ENCODE assay signal across 26 cellular contexts in the genomic region with DNA sequence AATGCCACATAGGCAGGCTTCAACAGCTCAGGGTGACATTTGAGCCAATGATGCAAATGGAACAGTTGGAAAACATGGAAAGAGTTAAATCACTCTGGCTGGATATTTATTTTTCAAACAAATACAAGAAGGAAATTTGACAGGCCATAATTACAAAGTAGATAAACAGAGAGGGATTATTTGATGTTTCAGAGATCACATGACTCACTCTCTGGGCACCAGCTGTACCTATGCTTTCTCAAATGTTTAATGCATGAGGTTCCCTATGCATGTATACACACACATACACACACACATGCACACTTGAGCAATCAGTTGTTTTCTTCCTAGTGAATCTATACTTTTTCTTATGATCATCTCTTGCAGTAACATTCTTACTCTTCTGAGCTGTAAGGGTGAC.
DNase-seq lines count a peak whose midpoint lies in the region; ATAC-seq, FAIRE-seq and TF ChIP-seq lines count a peak whose summit lies in the region.
"Had no signal": no experiment of that assay in that cellular context is flagged by ENCODE, and none has a peak within 500 bp of the region (broad histone marks: within the 10 kb centered on the region; RNA-seq: fewer than 3 reads in every experiment).

No MANE protein-coding gene starts in this region.

- H3K79me2 ChIP-seq in H9 (ENCODE audit: insufficient read depth, low read length), result no peaks in the 10 kb centered on the region

- no peak overlapping the region for H4K5ac ChIP-seq in H9 (ENCODE audit: insufficient read length, low read depth, low read length)

- H3K23ac ChIP-seq in H9 (ENCODE audit: insufficient read length, low read depth, low read length), result no peak overlapping the region

- no peak overlapping the region for H3K4me2 ChIP-seq in H9 (ENCODE audit: insufficient read depth, insufficient read length, low read length)

- no peak overlapping the region for H2BK20ac ChIP-seq in H9 (ENCODE audit: low read depth, low read length, poor library complexity, severe bottlenecking)

- TF ChIP-seq CTCF in brain (conservative IDR thresholded peaks at IDR 0.05), result no peak
- TF ChIP-seq CTCF in H9 (conservative IDR thresholded peaks at IDR 0.05), result no peak

- H3K27ac ChIP-seq in H9 (ENCODE audit: insufficient read length, low read depth, low read length), result no peak overlapping the region
- H3K27ac ChIP-seq in small intestine (ENCODE audit: low read depth in 1 of 2, low read length in 1 of 2), result no peak overlapping the region
- H3K27ac ChIP-seq: transverse colon had no signal

- H3K9me3 Mint-ChIP-seq in brain (no peaks in the 10 kb centered on the region), H9 (no peaks in the 10 kb centered on the region)
- H3K9me3 Mint-ChIP-seq: activated B cell treated with CpG ODN at 0.5 μM for 24 hours; activated naive CD4-positive, alpha-beta T cell treated with anti-CD3 and anti-CD28 coated beads, Interleukin-2, amount 10 ng/mL, durations not matched to agents 7 days and 5 days; stimulated activated naive CD8-positive, alpha-beta T cell treated with anti-CD3 and anti-CD28 coated beads, Interleukin-15, Interleukin-2, amounts not matched to agents 100 ng/mL and 50 ng/mL, for 24 hours had no signal

- no peak overlapping the region for H3K4ac ChIP-seq in H9 (ENCODE audit: low read depth, low read length)

- DNase-seq in NCI-H1092 (lab: John Stamatoyannopoulos, UW) (peak; percentile 9), NCI-H2029 treated with DMSO at 0.1 percent for 48 hours (lab: John Stamatoyannopoulos, UW) (peak; percentile 53), NCI-H345 treated with DMSO at 0.1 percent for 48 hours (lab: John Stamatoyannopoulos, UW; ENCODE audit: unreplicated experiment) (peak; percentile 94), T-helper 17 cell (no peak), H9 (no peak), small intestine (no peak)
- DNase-seq: activated B cell treated with CpG ODN at 0.5 μM for 24 hours; activated naive CD4-positive, alpha-beta T cell treated with anti-CD3 and anti-CD28 coated beads, Interleukin-2, amount 10 ng/mL, durations not matched to agents 7 days and 5 days; activated T-cell treated with anti-CD3 and anti-CD28 coated beads, Interleukin-2, amount 50 U/mL, for 48 hours; DMS79 treated with DMSO at 0.1 percent for 48 hours; foreskin melanocyte; hypothalamus; KBM-7; mammary epithelial cell; occipital lobe; stimulated activated CD4-positive, alpha-beta T cell treated with anti-CD3 and anti-CD28 coated beads, Interleukin-4, amount 100 ng/mL, for 24 hours; T-helper 2 cell; transverse colon had no signal

- H3K27ac Mint-ChIP-seq in brain (peak overlapping the region in 4 of 5 experiments; percentile 16 to 68 (median 22)), T-helper 17 cell (no peak overlapping the region), H9 (no peak overlapping the region)
- H3K27ac Mint-ChIP-seq: activated B cell treated with CpG ODN at 0.5 μM for 24 hours; activated naive CD4-positive, alpha-beta T cell treated with anti-CD3 and anti-CD28 coated beads, Interleukin-2, amount 10 ng/mL, durations not matched to agents 7 days and 5 days; stimulated activated naive CD8-positive, alpha-beta T cell treated with anti-CD3 and anti-CD28 coated beads, Interleukin-15, Interleukin-2, amounts not matched to agents 100 ng/mL and 50 ng/mL, for 24 hours had no signal

- H3K36me3 ChIP-seq in small intestine (ENCODE audit: control insufficient read depth in 2 of 2, insufficient read depth in 2 of 2, low read length in 2 of 2), result no peaks in the 10 kb centered on the region
- H3K36me3 ChIP-seq: transverse colon had no signal

- no peak overlapping the region for H4K8ac ChIP-seq in H9 (replicated peaks; ENCODE audit: insufficient read length, low read depth, low read length)

- H3K9me3 ChIP-seq in T-helper 17 cell (ENCODE audit: control insufficient read depth, low read length, poor library complexity, severe bottlenecking), result no peaks in the 10 kb centered on the region
- no peaks in the 10 kb centered on the region for H3K9me3 ChIP-seq in H9 (ENCODE audit: control insufficient read depth, low read depth, low read length)
- H3K9me3 ChIP-seq in small intestine (ENCODE audit: control insufficient read depth, low read depth), result no peaks in the 10 kb centered on the region
- H3K9me3 ChIP-seq: transverse colon had no signal

- H2BK12ac ChIP-seq in H9 (ENCODE audit: insufficient read length, low read depth, low read length), result no peak overlapping the region

- peaks cover 18% of the 10 kb centered on the region for H3K4me1 Mint-ChIP-seq in brain
- H3K4me1 Mint-ChIP-seq in T-helper 17 cell, result no peaks in the 10 kb centered on the region
- no peaks in the 10 kb centered on the region for H3K4me1 Mint-ChIP-seq in H9
- H3K4me1 Mint-ChIP-seq: activated B cell treated with CpG ODN at 0.5 μM for 24 hours; activated naive CD4-positive, alpha-beta T cell treated with anti-CD3 and anti-CD28 coated beads, Interleukin-2, amount 10 ng/mL, durations not matched to agents 7 days and 5 days had no signal

- H3K4me3 ChIP-seq in small intestine (ENCODE audit: low read depth in 1 of 2, low read length in 2 of 2), result no peak overlapping the region
- H3K4me3 ChIP-seq: transverse colon had no signal

- peaks cover 3% of the 10 kb centered on the region for H3K27me3 Mint-ChIP-seq in brain
- H3K27me3 Mint-ChIP-seq in T-helper 17 cell, result no peaks in the 10 kb centered on the region
- no peaks in the 10 kb centered on the region for H3K27me3 Mint-ChIP-seq in H9 (ENCODE audit: low read depth)
- H3K27me3 Mint-ChIP-seq: activated B cell treated with CpG ODN at 0.5 μM for 24 hours; activated naive CD4-positive, alpha-beta T cell treated with anti-CD3 and anti-CD28 coated beads, Interleukin-2, amount 10 ng/mL, durations not matched to agents 7 days and 5 days; stimulated activated naive CD8-positive, alpha-beta T cell treated with anti-CD3 and anti-CD28 coated beads, Interleukin-15, Interleukin-2, amounts not matched to agents 100 ng/mL and 50 ng/mL, for 24 hours had no signal

- H3K4me3 Mint-ChIP-seq in brain, result no peak overlapping the region
- no peak overlapping the region for H3K4me3 Mint-ChIP-seq in T-helper 17 cell
- no peak overlapping the region for H3K4me3 Mint-ChIP-seq in H9
- H3K4me3 Mint-ChIP-seq: activated B cell treated with CpG ODN at 0.5 μM for 24 hours; activated naive CD4-positive, alpha-beta T cell treated with anti-CD3 and anti-CD28 coated beads, Interleukin-2, amount 10 ng/mL, durations not matched to agents 7 days and 5 days; stimulated activated naive CD8-positive, alpha-beta T cell treated with anti-CD3 and anti-CD28 coated beads, Interleukin-15, Interleukin-2, amounts not matched to agents 100 ng/mL and 50 ng/mL, for 24 hours had no signal

- FAIRE-seq in small intestine (lab: Jason Lieb, UNC), result no peak
- FAIRE-seq: astrocyte, GM12891, H54, keratinocyte had no signal

- no peak overlapping the region for H2AK5ac ChIP-seq in H9 (ENCODE audit: insufficient read length, low read length)

- H3T11ph ChIP-seq in H9 (ENCODE audit: low read length), result no peak overlapping the region

- ATAC-seq in GM21576 (IDR thresholded peaks at IDR 0.05; ENCODE audit: unreplicated experiment) (no peak), T-helper 17 cell (no peak)
- ATAC-seq: Panc1 had no signal

- no peak overlapping the region for H2AFZ ChIP-seq in H9 (ENCODE audit: low read length)

- H3K27me3 ChIP-seq in H9 (ENCODE audit: insufficient read depth, low read length) (no peaks in the 10 kb centered on the region), small intestine (ENCODE audit: control insufficient read depth in 2 of 2, insufficient read depth in 2 of 2, low read length in 2 of 2) (no peaks in the 10 kb centered on the region)
- H3K27me3 ChIP-seq: transverse colon had no signal

- H3K79me1 ChIP-seq in H9 (ENCODE audit: insufficient read depth, low read depth, low read length, poor library complexity, severe bottlenecking), result no peaks in the 10 kb centered on the region

- H3K9ac ChIP-seq in H9 (ENCODE audit: extremely low read depth, insufficient read length, low read length), result no peak overlapping the region

- H3K4me1 ChIP-seq in H9 (ENCODE audit: insufficient read depth, low read length), result no peaks in the 10 kb centered on the region
- no peaks in the 10 kb centered on the region for H3K4me1 ChIP-seq in small intestine (ENCODE audit: control insufficient read depth in 2 of 2, insufficient read depth in 1 of 2, low read depth in 1 of 2, low read length in 1 of 2)
- H3K4me1 ChIP-seq: transverse colon had no signal

- H2BK5ac ChIP-seq in H9 (ENCODE audit: insufficient read length, low read length), result no peak overlapping the region

- no peak overlapping the region for H4K91ac ChIP-seq in H9 (ENCODE audit: insufficient read length, low read depth, low read length)

- no peaks in the 10 kb centered on the region for H3K23me2 ChIP-seq in H9 (ENCODE audit: insufficient read length, low read depth, low read length, poor library complexity, severe bottlenecking)

- no peaks in the 10 kb centered on the region for H4K20me1 ChIP-seq in H9 (ENCODE audit: control insufficient read depth, insufficient read depth, insufficient read length)

- H3K14ac ChIP-seq in H9 (ENCODE audit: insufficient read depth, low read length), result no peak overlapping the region

- no peak overlapping the region for H3K56ac ChIP-seq in H9 (ENCODE audit: insufficient read length, low read depth, low read length)

- no peak overlapping the region for H2BK15ac ChIP-seq in H9 (ENCODE audit: low read depth, low read length)

- H3K36me3 Mint-ChIP-seq in brain (no peaks in the 10 kb centered on the region), T-helper 17 cell (ENCODE audit: low read depth) (no peaks in the 10 kb centered on the region), H9 (ENCODE audit: insufficient read depth in 1 of 3, low read depth in 3 of 3) (no peaks in the 10 kb centered on the region; a peak in 1 of 7 replicates)
- H3K36me3 Mint-ChIP-seq: activated naive CD4-positive, alpha-beta T cell treated with anti-CD3 and anti-CD28 coated beads, Interleukin-2, amount 10 ng/mL, durations not matched to agents 7 days and 5 days had no signal

- H2BK120ac ChIP-seq in H9 (ENCODE audit: low read depth, low read length, poor library complexity, severe bottlenecking), result no peak overlapping the region

- no peak overlapping the region for H3K18ac ChIP-seq in H9 (ENCODE audit: insufficient read length, low read depth, low read length)

Comparison
In these comparisons a context has a peak if more than half of its experiments do, and no peak if none do; other contexts are left out.
1. DNase-seq: peak in NCI-H1092 (single experiment), NCI-H2029 treated with DMSO at 0.1 percent for 48 hours (single experiment) and NCI-H345 treated with DMSO at 0.1 percent for 48 hours (single experiment); none in T-helper 17 cell (0 of 3), H9 (single experiment) and small intestine (single experiment).
2. H3K27ac Mint-ChIP-seq: peak in brain (4 of 5); none in T-helper 17 cell (single experiment) and H9 (0 of 3).